In genomic region chr4:1746919-1747602, GRCh38 we compare ENCODE assay signal across 14 cellular contexts. TPM values are rescaled to one million over a fixed set of nuclear protein-coding genes. Genes with fewer than 3 reads are reported as not detected.
A peak's percentile ranks its signal among the peaks of the same experiment; 100 is the strongest.
DNase-seq lines count a peak whose midpoint lies in the region; ATAC-seq and TF ChIP-seq lines count a peak whose summit lies in the region.
"Had no signal": no experiment of that assay in that cellular context is flagged by ENCODE, and none has a peak within 500 bp of the region (broad histone marks: within the 10 kb centered on the region; RNA-seq: fewer than 3 reads in every experiment).

No MANE protein-coding gene starts in this region.

- H3K27me3 ChIP-seq in PC-3 (ENCODE audit: low read length) (no peaks in the 10 kb centered on the region), upper lobe of right lung (no peaks in the 10 kb centered on the region)
- H3K27me3 ChIP-seq: foreskin keratinocyte, MG63, uterus had no signal

- no peak overlapping the region for H3K4me2 ChIP-seq in PC-3 (ENCODE audit: low read length)

- H3K9me2 ChIP-seq in PC-3 (replicated peaks; ENCODE audit: low read length), result no peaks in the 10 kb centered on the region

- H3F3A ChIP-seq in PC-3 (ENCODE audit: low read length, unreplicated experiment), result no peaks in the 10 kb centered on the region

- no peak for TF ChIP-seq CTCF in PC-3 (conservative IDR thresholded peaks at IDR 0.05; ENCODE audit: low read depth, low read length)
- no peak for TF ChIP-seq CTCF in upper lobe of right lung (IDR thresholded peaks at IDR 0.05)

- H3K36me3 ChIP-seq in PC-3 (ENCODE audit: low read depth, low read length) (no peaks in the 10 kb centered on the region), upper lobe of right lung (no peaks in the 10 kb centered on the region)
- H3K36me3 ChIP-seq: MG63, uterus had no signal

- no peak overlapping the region for H3K9ac ChIP-seq in PC-3 (ENCODE audit: low read length)
- H3K9ac ChIP-seq: parathyroid adenoma had no signal

- CTCF ChIA-PET in PC-3 (lab: Charles Lee), result interaction anchor here (0.5 kb wide), 1 partner anchor 107 kb away, joined by 4 read pairs; no protein-coding TSS in a partner anchor

- H2AFZ ChIP-seq in PC-3 (ENCODE audit: low read length), result no peak overlapping the region
- H2AFZ ChIP-seq: parathyroid adenoma had no signal

- H3K4me3 ChIP-seq in PC-3 (ENCODE audit: low read length) (no peak overlapping the region), upper lobe of right lung (no peak overlapping the region)
- H3K4me3 ChIP-seq: HAP-1, MG63, uterus had no signal

- H4K20me1 ChIP-seq in PC-3 (ENCODE audit: low read length), result no peaks in the 10 kb centered on the region

- intact Hi-C loops in PC-3 (cut with micrococcal nuclease), result loop anchor here (1.0 kb wide), 1 partner anchor 63 kb away; no protein-coding TSS in a partner anchor
- intact Hi-C loops in upper lobe of right lung (cut with DNase I), result loop anchor here (5.0 to 10.0 kb wide), 2 partner anchors 60 to 148 kb away; no protein-coding TSS in a partner anchor

- no TSS peak for BruUV-seq in PC-3 (replicated peaks; lab: Mats Ljungman, UMichigan)

- ATAC-seq in PC-3 (peak; percentile 30), upper lobe of right lung (no peak), GM21515 (IDR thresholded peaks at IDR 0.05; ENCODE audit: unreplicated experiment) (no peak)

- H3K79me2 ChIP-seq in PC-3 (ENCODE audit: low read length), result no peaks in the 10 kb centered on the region
- H3K79me2 ChIP-seq: parathyroid adenoma had no signal

- POLR2A ChIA-PET in PC-3 (lab: Charles Lee; ENCODE audit: unreplicated experiment), result no interaction called here

- H3K9me3 ChIP-seq in PC-3 (ENCODE audit: low read length) (no peaks in the 10 kb centered on the region), upper lobe of right lung (no peaks in the 10 kb centered on the region)
- H3K9me3 ChIP-seq: HAP-1, MG63, uterus had no signal

- H3K27ac ChIP-seq in PC-3 (ENCODE audit: low read length) (no peak overlapping the region), upper lobe of right lung (no peak overlapping the region)
- H3K27ac ChIP-seq: foreskin keratinocyte, parathyroid adenoma, uterus had no signal

- H3K4me1 ChIP-seq in PC-3 (ENCODE audit: insufficient read depth, low read length) (no peaks in the 10 kb centered on the region), upper lobe of right lung (peaks cover 4% of the 10 kb centered on the region)
- H3K4me1 ChIP-seq: HAP-1, parathyroid adenoma, uterus had no signal

- DNase-seq in COLO829 (ENCODE audit: low spot score) (peak; percentile 41), PC-3 (no peak), cerebellum (ENCODE audit: low spot score) (peak; percentile 50), midbrain (lab: John Stamatoyannopoulos, UW) (peak; percentile 54), upper lobe of right lung (no peak)
- no peak for DNase-seq in activated effector memory CD4-positive, alpha-beta T cell treated with Interleukin-2 at 50 U/mL for 16 hours
- DNase-seq in NK-92 treated with Interleukin-12 subunit alpha and Interleukin-12 subunit beta, amount 100 ng/mL, for 24 hours (lab: John Stamatoyannopoulos, UW), result no peak
- DNase-seq: foreskin keratinocyte had no signal

RNA-seq across cellular contexts. Expression of gene TACC3, which starts 25.7 kb away (rescaled TPM):
- total RNA-seq in PC-3 (2014; rRNA removed), result 32.0 and 74.5 TPM in 2 replicates
- total RNA-seq in cerebellum, result 8.7 TPM
- total RNA-seq in upper lobe of right lung, result 13.3 TPM

RNA-seq across cellular contexts. Expression of gene TMEM129, which starts 25.9 kb away (rescaled TPM):
- 28.6 and 47.7 TPM in 2 replicates for total RNA-seq in PC-3 (2014; rRNA removed)
- total RNA-seq in cerebellum, result 13.5 TPM
- 33.2 TPM for total RNA-seq in upper lobe of right lung

RNA-seq across cellular contexts. Expression of gene SLBP, which starts 34.9 kb away (rescaled TPM):
- total RNA-seq in PC-3 (2014; rRNA removed) (98.3 and 109 TPM in 2 replicates), cerebellum (25.5 TPM), upper lobe of right lung (32.8 TPM)

RNA-seq across cellular contexts. Expression of gene FGFR3, which starts 46.0 kb away (rescaled TPM):
- total RNA-seq in PC-3 (2014; rRNA removed) (0.11 and 0.86 TPM in 2 replicates), cerebellum (6.5 TPM), upper lobe of right lung (32.1 TPM)
- total RNA-seq: natural killer cell had no signal

Comparison
In these comparisons a context has a peak if more than half of its experiments do, and no peak if none do; other contexts are left out.
1. DNase-seq: peak in COLO829 (single experiment), cerebellum (single experiment) and midbrain (single experiment); none in PC-3 (single experiment), activated effector memory CD4-positive, alpha-beta T cell treated with Interleukin-2 at 50 U/mL for 16 hours (single experiment), NK-92 treated with Interleukin-12 subunit alpha and Interleukin-12 subunit beta, amount 100 ng/mL, for 24 hours (single experiment) and upper lobe of right lung (single experiment).